Comparison of ENCODE assay signal across 20 cellular contexts in the genomic region with DNA sequence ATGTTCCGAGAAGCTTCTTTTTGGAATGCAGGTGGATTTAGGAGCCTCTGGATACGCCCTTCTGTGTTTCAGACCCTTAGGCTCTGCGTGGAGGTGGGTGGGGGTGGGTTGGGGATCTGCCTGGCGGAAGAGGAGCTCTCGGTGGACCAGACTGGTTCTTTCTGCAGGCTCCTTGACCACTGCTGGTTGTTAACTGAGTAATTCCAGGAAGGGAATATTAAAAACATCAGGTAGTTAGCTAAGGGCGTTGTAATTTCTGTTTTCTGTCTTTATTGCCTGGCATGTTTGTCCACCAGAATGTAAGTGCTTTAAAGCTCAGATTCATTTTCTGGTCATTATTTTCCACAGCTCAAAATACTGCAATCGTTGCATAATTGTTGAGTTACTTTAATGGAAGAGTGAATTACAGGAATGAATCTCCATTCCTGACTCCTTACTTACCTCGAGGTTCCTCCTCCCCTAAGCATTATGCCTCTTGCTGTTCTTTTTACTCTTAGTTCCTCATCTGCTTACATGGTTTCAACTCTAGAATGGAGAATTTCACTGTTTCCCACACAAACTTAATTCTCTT. TPM values are rescaled to one million over a fixed set of nuclear protein-coding genes. Genes with fewer than 3 reads are reported as not detected.
DNase-seq lines count a peak whose midpoint lies in the region; ATAC-seq and TF ChIP-seq lines count a peak whose summit lies in the region.
"Had no signal": no experiment of that assay in that cellular context is flagged by ENCODE, and none has a peak within 500 bp of the region (broad histone marks: within the 10 kb centered on the region; RNA-seq: fewer than 3 reads in every experiment).

No MANE protein-coding gene starts in this region.

- ATAC-seq in GM19467 (IDR thresholded peaks at IDR 0.05; ENCODE audit: unreplicated experiment), result no peak
- ATAC-seq: activated naive CD4-positive, alpha-beta T cell treated with anti-CD3 and anti-CD28 coated beads, Interleukin-2, amount 50 U/mL, for 72 hours; activated T-cell treated with anti-CD3 and anti-CD28 coated beads, Interleukin-2, amount 50 U/mL, for 4 hours; Right ventricle myocardium inferior had no signal

- TF ChIP-seq EP300 in Ishikawa (IDR thresholded peaks at IDR 0.05; ENCODE audit: borderline replicate concordance), result no peak

- peaks cover 7% of the 10 kb centered on the region for H3K27me3 Mint-ChIP-seq in endothelial cell (ENCODE audit: unreplicated experiment)
- H3K27me3 Mint-ChIP-seq: activated CD4-positive, alpha-beta memory T cell treated with anti-CD3 and anti-CD28 coated beads for 36 hours; stimulated activated naive CD8-positive, alpha-beta T cell treated with anti-CD3 and anti-CD28 coated beads, Interleukin-15, Interleukin-2, amounts not matched to agents 100 ng/mL and 50 ng/mL, for 24 hours had no signal

- H3K36me3 ChIP-seq in mucosa of rectum (ENCODE audit: control insufficient read depth in 2 of 2, insufficient read depth in 2 of 2, low read length in 2 of 2), result no peaks in the 10 kb centered on the region
- H3K36me3 ChIP-seq: upper lobe of left lung had no signal

- H3K4me1 Mint-ChIP-seq in endothelial cell (ENCODE audit: unreplicated experiment), result peaks cover 27% of the 10 kb centered on the region

- no peak overlapping the region for H3K27ac Mint-ChIP-seq in endothelial cell (ENCODE audit: unreplicated experiment)
- H3K27ac Mint-ChIP-seq: activated CD4-positive, alpha-beta memory T cell treated with anti-CD3 and anti-CD28 coated beads for 36 hours; activated naive CD4-positive, alpha-beta T cell treated with anti-CD3 and anti-CD28 coated beads, Interleukin-2, amount 50 U/mL, for 72 hours; brain; nephron progenitor cell; stimulated activated naive CD8-positive, alpha-beta T cell treated with anti-CD3 and anti-CD28 coated beads, Interleukin-15, Interleukin-2, amounts not matched to agents 100 ng/mL and 50 ng/mL, for 24 hours had no signal

- H3K4me3 Mint-ChIP-seq in endothelial cell (ENCODE audit: unreplicated experiment), result no peak overlapping the region
- H3K4me3 Mint-ChIP-seq: activated CD4-positive, alpha-beta memory T cell treated with anti-CD3 and anti-CD28 coated beads for 36 hours; nephron progenitor cell had no signal

- no peaks in the 10 kb centered on the region for H3K27me3 ChIP-seq in mucosa of rectum (ENCODE audit: control insufficient read depth in 2 of 2, insufficient read depth in 2 of 2, low read length in 2 of 2)
- H3K27me3 ChIP-seq: upper lobe of left lung had no signal

- peaks cover 15% of the 10 kb centered on the region for H3K36me3 Mint-ChIP-seq in endothelial cell (ENCODE audit: low read depth, unreplicated experiment)

- no peaks in the 10 kb centered on the region for H3K9me3 Mint-ChIP-seq in endothelial cell (ENCODE audit: unreplicated experiment)

- H3K4me1 ChIP-seq in mucosa of rectum (ENCODE audit: control insufficient read depth in 2 of 2, insufficient read depth in 2 of 2, low read length in 2 of 2), result peaks cover 26 to 54% of the 10 kb centered on the region in 2 donors

- peak; percentile 28 for DNase-seq in astrocyte of the hippocampus (ENCODE audit: low read depth, low spot score)
- no peak for DNase-seq in NCI-H2081 (lab: John Stamatoyannopoulos, UW)
- DNase-seq in endothelial cell (ENCODE audit: low spot score), result no peak
- DNase-seq in NCI-H2107 (lab: John Stamatoyannopoulos, UW), result no peak
- DNase-seq: activated CD4-positive, alpha-beta memory T cell treated with anti-CD3 and anti-CD28 coated beads for 36 hours; activated T-cell treated with anti-CD3 and anti-CD28 coated beads, Interleukin-2, amount 50 U/mL, for 4 hours; NCI-H187; nephron progenitor cell; posterior cingulate gyrus; stimulated activated CD4-positive, alpha-beta T cell treated with anti-CD3 and anti-CD28 coated beads, Interleukin-2, amount 100 ng/mL, for 24 hours; upper lobe of left lung had no signal

- no peak for TF ChIP-seq CTCF in endothelial cell (IDR thresholded peaks at IDR 0.05; ENCODE audit: unreplicated experiment)

- H3K27ac ChIP-seq in mucosa of rectum (ENCODE audit: low read depth in 2 of 2, low read length in 2 of 2), result peak overlapping the region; percentile 49 to 81
- H3K27ac ChIP-seq: upper lobe of left lung, VCaP had no signal

- H3K4me3 ChIP-seq in GM08714 (ENCODE audit: low read length), result peak overlapping the region; percentile 28; the same call in 1 of the 2 replicates
- H3K4me3 ChIP-seq in mucosa of rectum (ENCODE audit: low read length in 2 of 2), result peak overlapping the region; percentile 17 to 28
- H3K4me3 ChIP-seq: upper lobe of left lung had no signal

- no peaks in the 10 kb centered on the region for H3K9me3 ChIP-seq in mucosa of rectum (ENCODE audit: control insufficient read depth in 2 of 2, low read length in 2 of 2)
- H3K9me3 ChIP-seq: upper lobe of left lung had no signal

- TF ChIP-seq RAD21 in Ishikawa (IDR thresholded peaks at IDR 0.05; ENCODE audit: low read depth), result no peak

- peak overlapping the region in 1 of 2 donors; percentile 47 for H3K9ac ChIP-seq in mucosa of rectum (ENCODE audit: low read depth in 1 of 2, low read length in 2 of 2)

TF ChIP-seq in Ishikawa, 13 proteins besides CTCF, POLR2A, EP300 and RAD21:
- TF ChIP-seq CEBPB (IDR thresholded peaks at IDR 0.05) (0 out of 2 replicates have a peak, but pooled peaks have one; percentile 2), CREB1 (IDR thresholded peaks at IDR 0.05; ENCODE audit: low read depth) (no peak), YY1 (IDR thresholded peaks at IDR 0.05; ENCODE audit: low read depth) (no peak), EGR1 (IDR thresholded peaks at IDR 0.05) (no peak)

RNA-seq across cellular contexts. Expression of a gene that starts 5.8 kb away (rescaled TPM):
- total RNA-seq in endothelial cell (ENCODE audit: unreplicated experiment), result 66.7 TPM
